Comparison of ENCODE assay signal across 1 cellular context in the genomic region with DNA sequence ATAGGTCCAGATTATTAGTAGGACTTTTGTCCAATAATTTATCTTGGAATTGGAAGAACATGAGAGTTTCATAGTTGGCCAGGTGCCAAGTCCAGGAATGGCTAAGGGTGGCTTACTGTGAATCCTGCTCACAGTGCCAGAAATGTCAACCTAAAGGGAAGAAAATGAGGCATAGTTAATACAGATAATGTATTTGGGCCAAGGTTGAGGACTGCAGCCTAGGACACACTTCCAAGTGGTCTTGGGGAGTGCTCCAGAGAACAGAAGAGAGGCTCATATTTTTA.
TF ChIP-seq lines count a peak whose summit lies in the region.

No MANE protein-coding gene starts in this region.

TF ChIP-seq in K562, 482 proteins besides CTCF, POLR2A, EP300 and RAD21 (continues in another document):
- TF ChIP-seq, protein P1, sequence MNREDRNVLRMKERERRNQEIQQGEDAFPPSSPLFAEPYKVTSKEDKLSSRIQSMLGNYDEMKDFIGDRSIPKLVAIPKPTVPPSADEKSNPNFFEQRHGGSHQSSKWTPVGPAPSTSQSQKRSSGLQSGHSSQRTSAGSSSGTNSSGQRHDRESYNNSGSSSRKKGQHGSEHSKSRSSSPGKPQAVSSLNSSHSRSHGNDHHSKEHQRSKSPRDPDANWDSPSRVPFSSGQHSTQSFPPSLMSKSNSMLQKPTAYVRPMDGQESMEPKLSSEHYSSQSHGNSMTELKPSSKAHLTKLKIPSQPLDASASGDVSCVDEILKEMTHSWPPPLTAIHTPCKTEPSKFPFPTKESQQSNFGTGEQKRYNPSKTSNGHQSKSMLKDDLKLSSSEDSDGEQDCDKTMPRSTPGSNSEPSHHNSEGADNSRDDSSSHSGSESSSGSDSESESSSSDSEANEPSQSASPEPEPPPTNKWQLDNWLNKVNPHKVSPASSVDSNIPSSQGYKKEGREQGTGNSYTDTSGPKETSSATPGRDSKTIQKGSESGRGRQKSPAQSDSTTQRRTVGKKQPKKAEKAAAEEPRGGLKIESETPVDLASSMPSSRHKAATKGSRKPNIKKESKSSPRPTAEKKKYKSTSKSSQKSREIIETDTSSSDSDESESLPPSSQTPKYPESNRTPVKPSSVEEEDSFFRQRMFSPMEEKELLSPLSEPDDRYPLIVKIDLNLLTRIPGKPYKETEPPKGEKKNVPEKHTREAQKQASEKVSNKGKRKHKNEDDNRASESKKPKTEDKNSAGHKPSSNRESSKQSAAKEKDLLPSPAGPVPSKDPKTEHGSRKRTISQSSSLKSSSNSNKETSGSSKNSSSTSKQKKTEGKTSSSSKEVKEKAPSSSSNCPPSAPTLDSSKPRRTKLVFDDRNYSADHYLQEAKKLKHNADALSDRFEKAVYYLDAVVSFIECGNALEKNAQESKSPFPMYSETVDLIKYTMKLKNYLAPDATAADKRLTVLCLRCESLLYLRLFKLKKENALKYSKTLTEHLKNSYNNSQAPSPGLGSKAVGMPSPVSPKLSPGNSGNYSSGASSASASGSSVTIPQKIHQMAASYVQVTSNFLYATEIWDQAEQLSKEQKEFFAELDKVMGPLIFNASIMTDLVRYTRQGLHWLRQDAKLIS (CRISPR knock-in tag; IDR thresholded peaks at IDR 0.05) = no peak
- TF ChIP-seq, protein P2, sequence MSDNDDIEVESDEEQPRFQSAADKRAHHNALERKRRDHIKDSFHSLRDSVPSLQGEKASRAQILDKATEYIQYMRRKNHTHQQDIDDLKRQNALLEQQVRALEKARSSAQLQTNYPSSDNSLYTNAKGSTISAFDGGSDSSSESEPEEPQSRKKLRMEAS (CRISPR knock-in tag; IDR thresholded peaks at IDR 0.05) = no peak
- TF ChIP-seq, protein P3, sequence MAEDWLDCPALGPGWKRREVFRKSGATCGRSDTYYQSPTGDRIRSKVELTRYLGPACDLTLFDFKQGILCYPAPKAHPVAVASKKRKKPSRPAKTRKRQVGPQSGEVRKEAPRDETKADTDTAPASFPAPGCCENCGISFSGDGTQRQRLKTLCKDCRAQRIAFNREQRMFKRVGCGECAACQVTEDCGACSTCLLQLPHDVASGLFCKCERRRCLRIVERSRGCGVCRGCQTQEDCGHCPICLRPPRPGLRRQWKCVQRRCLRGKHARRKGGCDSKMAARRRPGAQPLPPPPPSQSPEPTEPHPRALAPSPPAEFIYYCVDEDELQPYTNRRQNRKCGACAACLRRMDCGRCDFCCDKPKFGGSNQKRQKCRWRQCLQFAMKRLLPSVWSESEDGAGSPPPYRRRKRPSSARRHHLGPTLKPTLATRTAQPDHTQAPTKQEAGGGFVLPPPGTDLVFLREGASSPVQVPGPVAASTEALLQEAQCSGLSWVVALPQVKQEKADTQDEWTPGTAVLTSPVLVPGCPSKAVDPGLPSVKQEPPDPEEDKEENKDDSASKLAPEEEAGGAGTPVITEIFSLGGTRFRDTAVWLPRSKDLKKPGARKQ (CRISPR knock-in tag; IDR thresholded peaks at IDR 0.05) = no peak
- TF ChIP-seq, protein P4, sequence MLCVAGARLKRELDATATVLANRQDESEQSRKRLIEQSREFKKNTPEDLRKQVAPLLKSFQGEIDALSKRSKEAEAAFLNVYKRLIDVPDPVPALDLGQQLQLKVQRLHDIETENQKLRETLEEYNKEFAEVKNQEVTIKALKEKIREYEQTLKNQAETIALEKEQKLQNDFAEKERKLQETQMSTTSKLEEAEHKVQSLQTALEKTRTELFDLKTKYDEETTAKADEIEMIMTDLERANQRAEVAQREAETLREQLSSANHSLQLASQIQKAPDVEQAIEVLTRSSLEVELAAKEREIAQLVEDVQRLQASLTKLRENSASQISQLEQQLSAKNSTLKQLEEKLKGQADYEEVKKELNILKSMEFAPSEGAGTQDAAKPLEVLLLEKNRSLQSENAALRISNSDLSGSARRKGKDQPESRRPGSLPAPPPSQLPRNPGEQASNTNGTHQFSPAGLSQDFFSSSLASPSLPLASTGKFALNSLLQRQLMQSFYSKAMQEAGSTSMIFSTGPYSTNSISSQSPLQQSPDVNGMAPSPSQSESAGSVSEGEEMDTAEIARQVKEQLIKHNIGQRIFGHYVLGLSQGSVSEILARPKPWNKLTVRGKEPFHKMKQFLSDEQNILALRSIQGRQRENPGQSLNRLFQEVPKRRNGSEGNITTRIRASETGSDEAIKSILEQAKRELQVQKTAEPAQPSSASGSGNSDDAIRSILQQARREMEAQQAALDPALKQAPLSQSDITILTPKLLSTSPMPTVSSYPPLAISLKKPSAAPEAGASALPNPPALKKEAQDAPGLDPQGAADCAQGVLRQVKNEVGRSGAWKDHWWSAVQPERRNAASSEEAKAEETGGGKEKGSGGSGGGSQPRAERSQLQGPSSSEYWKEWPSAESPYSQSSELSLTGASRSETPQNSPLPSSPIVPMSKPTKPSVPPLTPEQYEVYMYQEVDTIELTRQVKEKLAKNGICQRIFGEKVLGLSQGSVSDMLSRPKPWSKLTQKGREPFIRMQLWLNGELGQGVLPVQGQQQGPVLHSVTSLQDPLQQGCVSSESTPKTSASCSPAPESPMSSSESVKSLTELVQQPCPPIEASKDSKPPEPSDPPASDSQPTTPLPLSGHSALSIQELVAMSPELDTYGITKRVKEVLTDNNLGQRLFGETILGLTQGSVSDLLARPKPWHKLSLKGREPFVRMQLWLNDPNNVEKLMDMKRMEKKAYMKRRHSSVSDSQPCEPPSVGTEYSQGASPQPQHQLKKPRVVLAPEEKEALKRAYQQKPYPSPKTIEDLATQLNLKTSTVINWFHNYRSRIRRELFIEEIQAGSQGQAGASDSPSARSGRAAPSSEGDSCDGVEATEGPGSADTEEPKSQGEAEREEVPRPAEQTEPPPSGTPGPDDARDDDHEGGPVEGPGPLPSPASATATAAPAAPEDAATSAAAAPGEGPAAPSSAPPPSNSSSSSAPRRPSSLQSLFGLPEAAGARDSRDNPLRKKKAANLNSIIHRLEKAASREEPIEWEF (CRISPR knock-in tag; IDR thresholded peaks at IDR 0.05) = no peak
- TF ChIP-seq SMARCA4 (IDR thresholded peaks at IDR 0.05) = no peak
- TF ChIP-seq, protein P5, sequence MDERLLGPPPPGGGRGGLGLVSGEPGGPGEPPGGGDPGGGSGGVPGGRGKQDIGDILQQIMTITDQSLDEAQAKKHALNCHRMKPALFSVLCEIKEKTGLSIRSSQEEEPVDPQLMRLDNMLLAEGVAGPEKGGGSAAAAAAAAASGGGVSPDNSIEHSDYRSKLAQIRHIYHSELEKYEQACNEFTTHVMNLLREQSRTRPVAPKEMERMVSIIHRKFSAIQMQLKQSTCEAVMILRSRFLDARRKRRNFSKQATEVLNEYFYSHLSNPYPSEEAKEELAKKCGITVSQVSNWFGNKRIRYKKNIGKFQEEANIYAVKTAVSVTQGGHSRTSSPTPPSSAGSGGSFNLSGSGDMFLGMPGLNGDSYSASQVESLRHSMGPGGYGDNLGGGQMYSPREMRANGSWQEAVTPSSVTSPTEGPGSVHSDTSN (CRISPR knock-in tag; IDR thresholded peaks at IDR 0.05; ENCODE audit: low read depth) = no peak
- TF ChIP-seq, protein P5 (tag; conservative IDR thresholded peaks at IDR 0.05; ENCODE audit: low read depth) = no peak
- TF ChIP-seq DIDO1 (tag; IDR thresholded peaks at IDR 0.05; ENCODE audit: low read depth) = no peak
- TF ChIP-seq KAT2B (IDR thresholded peaks at IDR 0.05; ENCODE audit: low read depth, low read length) = no peak
- TF ChIP-seq, protein P6, sequence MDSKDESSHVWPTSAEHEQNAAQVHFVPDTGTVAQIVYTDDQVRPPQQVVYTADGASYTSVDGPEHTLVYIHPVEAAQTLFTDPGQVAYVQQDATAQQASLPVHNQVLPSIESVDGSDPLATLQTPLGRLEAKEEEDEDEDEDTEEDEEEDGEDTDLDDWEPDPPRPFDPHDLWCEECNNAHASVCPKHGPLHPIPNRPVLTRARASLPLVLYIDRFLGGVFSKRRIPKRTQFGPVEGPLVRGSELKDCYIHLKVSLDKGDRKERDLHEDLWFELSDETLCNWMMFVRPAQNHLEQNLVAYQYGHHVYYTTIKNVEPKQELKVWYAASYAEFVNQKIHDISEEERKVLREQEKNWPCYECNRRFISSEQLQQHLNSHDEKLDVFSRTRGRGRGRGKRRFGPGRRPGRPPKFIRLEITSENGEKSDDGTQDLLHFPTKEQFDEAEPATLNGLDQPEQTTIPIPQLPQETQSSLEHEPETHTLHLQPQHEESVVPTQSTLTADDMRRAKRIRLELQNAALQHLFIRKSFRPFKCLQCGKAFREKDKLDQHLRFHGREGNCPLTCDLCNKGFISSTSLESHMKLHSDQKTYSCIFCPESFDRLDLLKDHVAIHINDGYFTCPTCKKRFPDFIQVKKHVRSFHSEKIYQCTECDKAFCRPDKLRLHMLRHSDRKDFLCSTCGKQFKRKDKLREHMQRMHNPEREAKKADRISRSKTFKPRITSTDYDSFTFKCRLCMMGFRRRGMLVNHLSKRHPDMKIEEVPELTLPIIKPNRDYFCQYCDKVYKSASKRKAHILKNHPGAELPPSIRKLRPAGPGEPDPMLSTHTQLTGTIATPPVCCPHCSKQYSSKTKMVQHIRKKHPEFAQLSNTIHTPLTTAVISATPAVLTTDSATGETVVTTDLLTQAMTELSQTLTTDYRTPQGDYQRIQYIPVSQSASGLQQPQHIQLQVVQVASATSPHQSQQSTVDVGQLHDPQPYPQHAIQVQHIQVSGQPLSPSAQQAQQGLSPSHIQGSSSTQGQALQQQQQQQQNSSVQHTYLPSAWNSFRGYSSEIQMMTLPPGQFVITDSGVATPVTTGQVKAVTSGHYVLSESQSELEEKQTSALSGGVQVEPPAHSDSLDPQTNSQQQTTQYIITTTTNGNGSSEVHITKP (IDR thresholded peaks at IDR 0.05; ENCODE audit: partially characterized antibody) = no peak
- TF ChIP-seq ZKSCAN8 (CRISPR knock-in tag; IDR thresholded peaks at IDR 0.05) = no peak
- TF ChIP-seq NRF1 (conservative IDR thresholded peaks at IDR 0.05 in 1 of 2, IDR thresholded peaks at IDR 0.05 in 1 of 2) = no peak
- TF ChIP-seq SMAD1 (IDR thresholded peaks at IDR 0.05; ENCODE audit: low read depth, low read length, partially characterized antibody) = peak; percentile 95
- no peak for TF ChIP-seq SAP30 (IDR thresholded peaks at IDR 0.05; ENCODE audit: borderline replicate concordance, insufficient read depth, low read depth, low read length, poor library complexity, severe bottlenecking)
- TF ChIP-seq RBFOX2 (IDR thresholded peaks at IDR 0.05; ENCODE audit: low read depth, low read length) = no peak
- TF ChIP-seq TAF7 (tag; IDR thresholded peaks at IDR 0.05) = no peak
- TF ChIP-seq ZNF583 (CRISPR knock-in tag; IDR thresholded peaks at IDR 0.05) = no peak
- TF ChIP-seq HCFC1 (IDR thresholded peaks at IDR 0.05; ENCODE audit: low read depth, low read length) = no peak
- no peak for TF ChIP-seq NR2C1 (IDR thresholded peaks at IDR 0.05)
- no peak for TF ChIP-seq NR2C1 (tag; IDR thresholded peaks at IDR 0.05)
- TF ChIP-seq, protein P7, sequence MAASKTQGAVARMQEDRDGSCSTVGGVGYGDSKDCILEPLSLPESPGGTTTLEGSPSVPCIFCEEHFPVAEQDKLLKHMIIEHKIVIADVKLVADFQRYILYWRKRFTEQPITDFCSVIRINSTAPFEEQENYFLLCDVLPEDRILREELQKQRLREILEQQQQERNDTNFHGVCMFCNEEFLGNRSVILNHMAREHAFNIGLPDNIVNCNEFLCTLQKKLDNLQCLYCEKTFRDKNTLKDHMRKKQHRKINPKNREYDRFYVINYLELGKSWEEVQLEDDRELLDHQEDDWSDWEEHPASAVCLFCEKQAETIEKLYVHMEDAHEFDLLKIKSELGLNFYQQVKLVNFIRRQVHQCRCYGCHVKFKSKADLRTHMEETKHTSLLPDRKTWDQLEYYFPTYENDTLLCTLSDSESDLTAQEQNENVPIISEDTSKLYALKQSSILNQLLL (CRISPR knock-in tag; IDR thresholded peaks at IDR 0.05; ENCODE audit: borderline replicate concordance) = no peak
- TF ChIP-seq NCOA4 (IDR thresholded peaks at IDR 0.05; ENCODE audit: partially characterized antibody) = no peak
- TF ChIP-seq, protein P8, sequence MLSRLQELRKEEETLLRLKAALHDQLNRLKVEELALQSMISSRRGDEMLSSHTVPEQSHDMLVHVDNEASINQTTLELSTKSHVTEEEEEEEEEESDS (CRISPR knock-in tag; IDR thresholded peaks at IDR 0.05) = no peak
- 0 out of 2 replicates have a peak, but pooled peaks have one; percentile 3 for TF ChIP-seq EP400 (IDR thresholded peaks at IDR 0.05)
- no peak for TF ChIP-seq BHLHE40 (IDR thresholded peaks at IDR 0.05; ENCODE audit: low read length)
- TF ChIP-seq FOXM1 (IDR thresholded peaks at IDR 0.05; ENCODE audit: low read depth) = no peak
- no peak for TF ChIP-seq FOXM1 (CRISPR knock-in tag; IDR thresholded peaks at IDR 0.05; ENCODE audit: low read depth)
- TF ChIP-seq ARID1B (IDR thresholded peaks at IDR 0.05) = peak; percentile 13; the same call in 1 of the 2 replicates
- no peak for TF ChIP-seq RFX1 (IDR thresholded peaks at IDR 0.05)
- TF ChIP-seq ZNF140 (CRISPR knock-in tag; IDR thresholded peaks at IDR 0.05) = no peak
- TF ChIP-seq ZKSCAN3 (CRISPR knock-in tag; IDR thresholded peaks at IDR 0.05) = no peak
- TF ChIP-seq TRIM24 (IDR thresholded peaks at IDR 0.05) = peak in 1 of 2 experiments; percentile 38; a peak in 1 of 4 replicates
- TF ChIP-seq, protein P9, sequence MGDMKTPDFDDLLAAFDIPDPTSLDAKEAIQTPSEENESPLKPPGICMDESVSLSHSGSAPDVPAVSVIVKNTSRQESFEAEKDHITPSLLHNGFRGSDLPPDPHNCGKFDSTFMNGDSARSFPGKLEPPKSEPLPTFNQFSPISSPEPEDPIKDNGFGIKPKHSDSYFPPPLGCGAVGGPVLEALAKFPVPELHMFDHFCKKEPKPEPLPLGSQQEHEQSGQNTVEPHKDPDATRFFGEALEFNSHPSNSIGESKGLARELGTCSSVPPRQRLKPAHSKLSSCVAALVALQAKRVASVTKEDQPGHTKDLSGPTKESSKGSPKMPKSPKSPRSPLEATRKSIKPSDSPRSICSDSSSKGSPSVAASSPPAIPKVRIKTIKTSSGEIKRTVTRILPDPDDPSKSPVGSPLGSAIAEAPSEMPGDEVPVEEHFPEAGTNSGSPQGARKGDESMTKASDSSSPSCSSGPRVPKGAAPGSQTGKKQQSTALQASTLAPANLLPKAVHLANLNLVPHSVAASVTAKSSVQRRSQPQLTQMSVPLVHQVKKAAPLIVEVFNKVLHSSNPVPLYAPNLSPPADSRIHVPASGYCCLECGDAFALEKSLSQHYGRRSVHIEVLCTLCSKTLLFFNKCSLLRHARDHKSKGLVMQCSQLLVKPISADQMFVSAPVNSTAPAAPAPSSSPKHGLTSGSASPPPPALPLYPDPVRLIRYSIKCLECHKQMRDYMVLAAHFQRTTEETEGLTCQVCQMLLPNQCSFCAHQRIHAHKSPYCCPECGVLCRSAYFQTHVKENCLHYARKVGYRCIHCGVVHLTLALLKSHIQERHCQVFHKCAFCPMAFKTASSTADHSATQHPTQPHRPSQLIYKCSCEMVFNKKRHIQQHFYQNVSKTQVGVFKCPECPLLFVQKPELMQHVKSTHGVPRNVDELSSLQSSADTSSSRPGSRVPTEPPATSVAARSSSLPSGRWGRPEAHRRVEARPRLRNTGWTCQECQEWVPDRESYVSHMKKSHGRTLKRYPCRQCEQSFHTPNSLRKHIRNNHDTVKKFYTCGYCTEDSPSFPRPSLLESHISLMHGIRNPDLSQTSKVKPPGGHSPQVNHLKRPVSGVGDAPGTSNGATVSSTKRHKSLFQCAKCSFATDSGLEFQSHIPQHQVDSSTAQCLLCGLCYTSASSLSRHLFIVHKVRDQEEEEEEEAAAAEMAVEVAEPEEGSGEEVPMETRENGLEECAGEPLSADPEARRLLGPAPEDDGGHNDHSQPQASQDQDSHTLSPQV (IDR thresholded peaks at IDR 0.05) = no peak
